Comparison of ENCODE assay signal across 1 cellular context in genomic region chr3:2523251-2523836, GRCh38.
A peak's percentile ranks its signal among the peaks of the same experiment; 100 is the strongest.
TF ChIP-seq lines count a peak whose summit lies in the region.

No MANE protein-coding gene starts in this region.

TF ChIP-seq in GM12878, 131 proteins besides CTCF, POLR2A, EP300 and RAD21 (continued from another document):
- TF ChIP-seq ATF2 (IDR thresholded peaks at IDR 0.05; ENCODE audit: low read length) (peak; percentile 38; the same call in 1 of the 2 replicates), PKNOX1 (IDR thresholded peaks at IDR 0.05) (0 out of 2 replicates have a peak, but pooled peaks have one; percentile 23), NFIC (IDR thresholded peaks at IDR 0.05; ENCODE audit: low read depth, low read length) (peak; percentile 71), ESRRA (IDR thresholded peaks at IDR 0.05; ENCODE audit: low read length) (no peak), JUNB (IDR thresholded peaks at IDR 0.05) (peak; percentile 45; the same call in 1 of the 2 replicates), PRDM15 (CRISPR knock-in tag; IDR thresholded peaks at IDR 0.05) (no peak)
